In genomic region chr6:31122803-31123706, GRCh38 we compare ENCODE assay signal across 1 cellular context.
TF ChIP-seq lines count a peak whose summit lies in the region.

No MANE protein-coding gene starts in this region.

TF ChIP-seq in HCT116, 20 proteins besides CTCF, POLR2A, EP300 and RAD21 (continued from another document):
- TF ChIP-seq, protein P1, sequence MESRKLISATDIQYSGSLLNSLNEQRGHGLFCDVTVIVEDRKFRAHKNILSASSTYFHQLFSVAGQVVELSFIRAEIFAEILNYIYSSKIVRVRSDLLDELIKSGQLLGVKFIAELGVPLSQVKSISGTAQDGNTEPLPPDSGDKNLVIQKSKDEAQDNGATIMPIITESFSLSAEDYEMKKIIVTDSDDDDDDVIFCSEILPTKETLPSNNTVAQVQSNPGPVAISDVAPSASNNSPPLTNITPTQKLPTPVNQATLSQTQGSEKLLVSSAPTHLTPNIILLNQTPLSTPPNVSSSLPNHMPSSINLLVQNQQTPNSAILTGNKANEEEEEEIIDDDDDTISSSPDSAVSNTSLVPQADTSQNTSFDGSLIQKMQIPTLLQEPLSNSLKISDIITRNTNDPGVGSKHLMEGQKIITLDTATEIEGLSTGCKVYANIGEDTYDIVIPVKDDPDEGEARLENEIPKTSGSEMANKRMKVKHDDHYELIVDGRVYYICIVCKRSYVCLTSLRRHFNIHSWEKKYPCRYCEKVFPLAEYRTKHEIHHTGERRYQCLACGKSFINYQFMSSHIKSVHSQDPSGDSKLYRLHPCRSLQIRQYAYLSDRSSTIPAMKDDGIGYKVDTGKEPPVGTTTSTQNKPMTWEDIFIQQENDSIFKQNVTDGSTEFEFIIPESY (IDR thresholded peaks at IDR 0.05; ENCODE audit: extremely low read depth, insufficient replicate concordance, low read length), result no peak
- TF ChIP-seq TCF7L2 (IDR thresholded peaks at IDR 0.05; ENCODE audit: borderline replicate concordance, extremely low read depth, insufficient read depth, insufficient read length) (no peak), JUND (IDR thresholded peaks at IDR 0.05) (no peak), REST (IDR thresholded peaks at IDR 0.05; ENCODE audit: low read depth) (no peak), POLR2AphosphoS5 (IDR thresholded peaks at IDR 0.05; ENCODE audit: low read depth, low read length) (peak; percentile 69), SIN3A (IDR thresholded peaks at IDR 0.05; ENCODE audit: low read depth) (peak; percentile 76), SP1 (IDR thresholded peaks at IDR 0.05; ENCODE audit: low read depth) (no peak), FOSL1 (IDR thresholded peaks at IDR 0.05; ENCODE audit: low read depth) (peak; percentile 48; the same call in 1 of the 2 replicates)
